In the genomic region with DNA sequence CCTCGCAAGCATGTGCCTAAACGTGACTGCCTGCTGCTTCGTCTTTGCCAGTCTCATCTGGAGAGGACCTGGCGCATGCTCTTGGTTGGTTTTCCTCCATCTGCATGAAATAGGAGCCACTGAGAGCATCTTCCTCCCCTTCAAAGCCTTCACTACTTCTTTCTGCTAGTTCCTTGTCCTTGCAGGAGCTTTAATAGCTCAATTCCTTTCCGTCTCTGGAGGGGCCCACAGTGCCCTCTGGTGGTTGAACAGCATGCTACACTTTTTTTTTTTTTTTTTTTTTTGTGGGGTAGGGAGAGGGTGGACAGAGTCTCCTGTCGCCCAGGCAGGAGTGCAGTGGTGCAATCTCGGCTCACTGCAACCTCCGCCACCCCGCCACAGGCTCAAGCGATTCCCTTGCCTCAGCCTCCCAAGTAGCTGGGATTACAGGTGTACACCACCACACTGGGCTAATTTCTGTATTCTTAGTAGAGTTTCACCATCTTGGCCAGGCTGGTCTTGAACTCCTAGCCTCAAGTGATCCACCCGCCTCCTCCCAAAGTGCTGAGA, we compare ENCODE assay signal across 8 cellular contexts. TPM values are rescaled to one million over a fixed set of nuclear protein-coding genes. Genes with fewer than 3 reads are reported as not detected.
DNase-seq lines count a peak whose midpoint lies in the region; ATAC-seq and TF ChIP-seq lines count a peak whose summit lies in the region.

No MANE protein-coding gene starts in this region.

- no peak for TF ChIP-seq EP300 in sigmoid colon (IDR thresholded peaks at IDR 0.05)

- peak; percentile 61 to 85 (median 81) for TF ChIP-seq CTCF in heart left ventricle (IDR thresholded peaks at IDR 0.05)
- peak; percentile 34 to 67 (median 56) for TF ChIP-seq CTCF in sigmoid colon (IDR thresholded peaks at IDR 0.05)

- H3K36me3 ChIP-seq in heart left ventricle (peaks cover 0 to 15% (median 0%) of the 10 kb centered on the region in 9 donors), sigmoid colon (no peaks in the 10 kb centered on the region)

- H3K27ac ChIP-seq in heart left ventricle (no peak overlapping the region), sigmoid colon (no peak overlapping the region)

- DNase-seq in COLO668 (lab: John Stamatoyannopoulos, UW; ENCODE audit: unreplicated experiment) (peak; percentile 34), HS-27A (ENCODE audit: low read depth) (peak; percentile 7), heart left ventricle (peak in 3 of 5 donors; percentile 45 to 66 (median 52)), sigmoid colon (no peak), mesenteric fat pad (ENCODE audit: low spot score) (no peak)
- DNase-seq in activated naive CD4-positive, alpha-beta T cell treated with anti-CD3 and anti-CD28 coated beads, Interleukin-2, amount 50 U/mL, for 16 hours = peak; percentile 46

- H3K4me1 ChIP-seq in heart left ventricle (peaks cover 0 to 4% (median 0%) of the 10 kb centered on the region in 12 donors), sigmoid colon (no peaks in the 10 kb centered on the region)

- intact Hi-C loops in heart left ventricle (cut with DNase I) = loop anchor here in 9 of 10 donors (1.0 to 10.0 kb wide), 10 partner anchors 91 to 452 kb away; a partner anchor contains a TSS
- intact Hi-C loops in sigmoid colon (cut with DNase I) = loop anchor here (5.0 to 10.0 kb wide), 2 partner anchors 93 to 355 kb away; a partner anchor contains a TSS

- H3K4me3 ChIP-seq in heart left ventricle (no peak overlapping the region), sigmoid colon (no peak overlapping the region)

- no peak for TF ChIP-seq POLR2A in heart left ventricle (IDR thresholded peaks at IDR 0.05)
- no peak for TF ChIP-seq POLR2A in sigmoid colon (IDR thresholded peaks at IDR 0.05)

- no peaks in the 10 kb centered on the region for H3K9me3 ChIP-seq in heart left ventricle
- H3K9me3 ChIP-seq in sigmoid colon = no peaks in the 10 kb centered on the region

- no peaks in the 10 kb centered on the region for H3K27me3 ChIP-seq in heart left ventricle
- no peaks in the 10 kb centered on the region for H3K27me3 ChIP-seq in sigmoid colon

- ATAC-seq in SK-N-SH treated with all-trans-retinoic acid at 6 μM for 48 hours (peak; percentile 91), heart left ventricle (peak; percentile 25 to 76 (median 70)), HG02588 (IDR thresholded peaks at IDR 0.05; ENCODE audit: unreplicated experiment) (no peak)

- WGBS in heart left ventricle, 4 donors = 29 to 40% (median 33%) methylated on average over 11 of the region's 11 CpGs
- WGBS in sigmoid colon, 2 donors = 47 to 49% methylated on average over 11 of the region's 11 CpGs

TF ChIP-seq in SK-N-SH treated with all-trans-retinoic acid at 6 μM for 48 hours, 23 proteins besides CTCF, POLR2A, EP300 and RAD21:
- TF ChIP-seq CSDC2 (CRISPR knock-in tag; IDR thresholded peaks at IDR 0.05) (no peak), BACH2 (CRISPR knock-in tag; IDR thresholded peaks at IDR 0.05; ENCODE audit: borderline replicate concordance) (no peak), ISL1 (CRISPR knock-in tag; IDR thresholded peaks at IDR 0.05) (no peak), ZFP3 (CRISPR knock-in tag; IDR thresholded peaks at IDR 0.05) (no peak), ARNTL (CRISPR knock-in tag; IDR thresholded peaks at IDR 0.05; ENCODE audit: borderline replicate concordance, low read depth) (no peak), TOX (CRISPR knock-in tag; IDR thresholded peaks at IDR 0.05; ENCODE audit: borderline replicate concordance) (no peak), ESRRG (CRISPR knock-in tag; IDR thresholded peaks at IDR 0.05) (no peak)
- TF ChIP-seq, protein P1, sequence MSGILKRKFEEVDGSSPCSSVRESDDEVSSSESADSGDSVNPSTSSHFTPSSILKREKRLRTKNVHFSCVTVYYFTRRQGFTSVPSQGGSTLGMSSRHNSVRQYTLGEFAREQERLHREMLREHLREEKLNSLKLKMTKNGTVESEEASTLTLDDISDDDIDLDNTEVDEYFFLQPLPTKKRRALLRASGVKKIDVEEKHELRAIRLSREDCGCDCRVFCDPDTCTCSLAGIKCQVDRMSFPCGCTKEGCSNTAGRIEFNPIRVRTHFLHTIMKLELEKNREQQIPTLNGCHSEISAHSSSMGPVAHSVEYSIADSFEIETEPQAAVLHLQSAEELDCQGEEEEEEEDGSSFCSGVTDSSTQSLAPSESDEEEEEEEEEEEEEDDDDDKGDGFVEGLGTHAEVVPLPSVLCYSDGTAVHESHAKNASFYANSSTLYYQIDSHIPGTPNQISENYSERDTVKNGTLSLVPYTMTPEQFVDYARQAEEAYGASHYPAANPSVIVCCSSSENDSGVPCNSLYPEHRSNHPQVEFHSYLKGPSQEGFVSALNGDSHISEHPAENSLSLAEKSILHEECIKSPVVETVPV (CRISPR knock-in tag; IDR thresholded peaks at IDR 0.05) = no peak
- TF ChIP-seq, protein P2, sequence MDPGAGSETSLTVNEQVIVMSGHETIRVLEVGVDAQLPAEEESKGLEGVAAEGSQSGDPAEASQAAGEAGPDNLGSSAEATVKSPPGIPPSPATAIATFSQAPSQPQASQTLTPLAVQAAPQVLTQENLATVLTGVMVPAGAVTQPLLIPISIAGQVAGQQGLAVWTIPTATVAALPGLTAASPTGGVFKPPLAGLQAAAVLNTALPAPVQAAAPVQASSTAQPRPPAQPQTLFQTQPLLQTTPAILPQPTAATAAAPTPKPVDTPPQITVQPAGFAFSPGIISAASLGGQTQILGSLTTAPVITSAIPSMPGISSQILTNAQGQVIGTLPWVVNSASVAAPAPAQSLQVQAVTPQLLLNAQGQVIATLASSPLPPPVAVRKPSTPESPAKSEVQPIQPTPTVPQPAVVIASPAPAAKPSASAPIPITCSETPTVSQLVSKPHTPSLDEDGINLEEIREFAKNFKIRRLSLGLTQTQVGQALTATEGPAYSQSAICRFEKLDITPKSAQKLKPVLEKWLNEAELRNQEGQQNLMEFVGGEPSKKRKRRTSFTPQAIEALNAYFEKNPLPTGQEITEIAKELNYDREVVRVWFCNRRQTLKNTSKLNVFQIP (CRISPR knock-in tag; IDR thresholded peaks at IDR 0.05; ENCODE audit: borderline replicate concordance, low read depth) = no peak

RNA-seq across cellular contexts. Expression of a gene that starts 59.6 kb away (rescaled TPM):
- total RNA-seq in heart left ventricle = 10 to 100 TPM in 5 of 9 donors, 1 to 10 TPM in 4; 7.1 to 44.7 (median 10.7) TPM
- 1 to 10 TPM; 7.1 to 8.3 TPM for polyA plus RNA-seq in heart left ventricle
- 10 to 100 TPM; 15.3 to 22.7 (median 18.9) TPM for total RNA-seq in sigmoid colon
- 10 to 100 TPM in 2 of 3 donors, 1 to 10 TPM in 1; 9.2 to 41.8 (median 10.8) TPM for polyA plus RNA-seq in sigmoid colon
- total RNA-seq in mesenteric fat pad = 24.5 TPM

Comparison
In these comparisons a context has a peak if more than half of its experiments do, and no peak if none do; other contexts are left out.
1. DNase-seq: peak in COLO668 (single experiment), HS-27A (single experiment), activated naive CD4-positive, alpha-beta T cell treated with anti-CD3 and anti-CD28 coated beads, Interleukin-2, amount 50 U/mL, for 16 hours (single experiment) and heart left ventricle (3 of 5); none in sigmoid colon (single experiment) and mesenteric fat pad (single experiment).